ENCODE assay signal across 8 cellular contexts in genomic region chr2:85326406-85326945, GRCh38. TPM values are rescaled to one million over a fixed set of nuclear protein-coding genes. Genes with fewer than 3 reads are reported as not detected.
DNase-seq lines count a peak whose midpoint lies in the region; ATAC-seq, FAIRE-seq and TF ChIP-seq lines count a peak whose summit lies in the region.

No MANE protein-coding gene starts in this region.

- peaks cover 10 to 22% of the 10 kb centered on the region in 2 donors for H3K36me3 Mint-ChIP-seq in naive B cell

- H3K27me3 Mint-ChIP-seq in naive B cell = no peaks in the 10 kb centered on the region

- peak overlapping the region; percentile 84 for H3K27ac ChIP-seq in C4-2B
- no peak overlapping the region for H3K27ac ChIP-seq in HUES64 (ENCODE audit: low read depth, low read length)

- H3K9ac ChIP-seq in HUES64 (ENCODE audit: low read depth, low read length) = peak overlapping the region; percentile 99

- H3K4me3 Mint-ChIP-seq in naive B cell = peak overlapping the region; percentile 95 to 99 (median 98)

- peaks cover 52% of the 10 kb centered on the region for H3K36me3 ChIP-seq in HUES64 (ENCODE audit: insufficient read depth, low read length)

- ATAC-seq in GM19455 (IDR thresholded peaks at IDR 0.05; ENCODE audit: unreplicated experiment) (peak; percentile 33), naive B cell (ENCODE audit: low read depth in 2 of 2) (peak; percentile 17 to 18)

- TF ChIP-seq CTCF in C4-2B (conservative IDR thresholded peaks at IDR 0.05) (no peak), WI38 (IDR thresholded peaks at IDR 0.05; ENCODE audit: low read depth, low read length) (no peak)

- no peak for FAIRE-seq in urothelium cell line (lab: Jason Lieb, UNC)

- no peaks in the 10 kb centered on the region for H3K9me3 Mint-ChIP-seq in naive B cell

- H3K4me3 ChIP-seq in HUES64 (ENCODE audit: low read length) (peak overlapping the region; percentile 93), WI38 (ENCODE audit: low read depth, low read length) (peak overlapping the region; percentile 87)

- DNase-seq in dermis blood vessel endothelial cell (peak; percentile 67), naive B cell (peak; percentile 61), DMS79 treated with DMSO at 0.1 percent for 48 hours (lab: John Stamatoyannopoulos, UW) (no peak), urothelium cell line (ENCODE audit: low spot score) (no peak)

- peaks cover 51 to 75% (median 71%) of the 10 kb centered on the region in 3 donors for H3K4me1 Mint-ChIP-seq in naive B cell

- peaks cover 21% of the 10 kb centered on the region for H3K4me1 ChIP-seq in HUES64 (ENCODE audit: insufficient read depth, low read length)

- WGBS in HUES64 = 30% methylated on average over 20 of the region's 20 CpGs

- H3K9me3 ChIP-seq in HUES64 (ENCODE audit: insufficient read depth, low read depth, low read length) = no peaks in the 10 kb centered on the region

- no peaks in the 10 kb centered on the region for H3K27me3 ChIP-seq in HUES64 (ENCODE audit: insufficient read depth, low read length)

- H3K27ac Mint-ChIP-seq in naive B cell = peak overlapping the region; percentile 99 to 100 (median 100)

RNA-seq across cellular contexts. Expression of gene TGOLN2, which starts 1.3 kb away (rescaled TPM):
- 31.2 TPM for polyA plus RNA-seq in HUES64 (2013, experiment 1 of 2)
- 30.5 TPM for polyA plus RNA-seq in HUES64 (2013, experiment 2 of 2)
- total RNA-seq in dermis blood vessel endothelial cell = 101 and 151 TPM in 2 replicates
- 10 to 100 TPM; 45.5 to 94.8 (median 77.3) TPM for polyA plus RNA-seq in naive B cell (ENCODE audit: low read depth in 6 of 6)

RNA-seq across cellular contexts. Expression of gene RETSAT, which starts 27.9 kb away (rescaled TPM):
- polyA plus RNA-seq in HUES64 (2013, experiment 1 of 2) = 6.2 TPM
- polyA plus RNA-seq in HUES64 (2013, experiment 2 of 2) = 6.7 TPM
- total RNA-seq in dermis blood vessel endothelial cell = 64.2 and 76.2 TPM in 2 replicates
- polyA plus RNA-seq in naive B cell (ENCODE audit: low read depth in 6 of 6) = 1 to 10 TPM; 4.4 to 8.7 (median 6.8) TPM

RNA-seq across cellular contexts. Expression of gene ELMOD3, which starts 28.1 kb away (rescaled TPM):
- 7.1 TPM for polyA plus RNA-seq in HUES64 (2013, experiment 1 of 2)
- polyA plus RNA-seq in HUES64 (2013, experiment 2 of 2) = 6.6 TPM
- total RNA-seq in dermis blood vessel endothelial cell = 10.0 and 12.3 TPM in 2 replicates
- polyA plus RNA-seq in naive B cell (ENCODE audit: low read depth in 6 of 6) = 10 to 100 TPM in 5 of 6 donors, 1 to 10 TPM in 1; 9.8 to 23.1 (median 13.8) TPM

Comparison
In these comparisons a context has a peak if more than half of its experiments do, and no peak if none do; other contexts are left out.
1. DNase-seq: peak in dermis blood vessel endothelial cell (single experiment) and naive B cell (single experiment); none in DMS79 treated with DMSO at 0.1 percent for 48 hours (single experiment) and urothelium cell line (single experiment).